Comparison of ENCODE assay signal across 6 cellular contexts in the genomic region with DNA sequence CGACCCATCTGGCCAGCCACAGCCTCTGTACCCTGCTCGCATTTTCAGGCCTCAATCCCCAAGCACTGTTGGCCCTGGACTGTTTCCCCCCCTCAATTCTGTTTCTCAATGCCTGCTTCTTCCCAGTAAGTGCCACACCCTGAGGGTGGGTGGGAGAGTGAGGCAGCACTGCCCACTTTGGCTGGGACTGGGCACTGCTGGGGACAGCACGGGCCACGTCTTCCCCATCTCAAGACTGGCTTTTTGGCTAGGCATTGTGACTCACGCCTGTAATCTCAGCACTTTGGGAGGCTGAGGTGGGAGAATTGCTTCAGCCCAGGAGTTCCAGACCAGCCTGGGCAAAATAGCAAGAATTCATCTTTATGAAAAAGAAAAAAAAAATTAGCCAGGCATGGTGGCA. TPM values are rescaled to one million over a fixed set of nuclear protein-coding genes. Genes with fewer than 3 reads are reported as not detected.
A peak's percentile ranks its signal among the peaks of the same experiment; 100 is the strongest.
DNase-seq lines count a peak whose midpoint lies in the region; ATAC-seq and TF ChIP-seq lines count a peak whose summit lies in the region.
"Not testable (repeated sequence)": the region's sequence is repeated elsewhere in the genome, so short reads cannot be mapped to it uniquely, and the experiment has no call there.

No MANE protein-coding gene starts in this region.

- H3K36me3 Mint-ChIP-seq in CD14-positive monocyte = peaks cover 11 to 32% of the 10 kb centered on the region in 2 donors
- H3K36me3 Mint-ChIP-seq in GM23338 (ENCODE audit: low read depth); brain: not testable (repeated sequence)

- H3K27me3 ChIP-seq in GM23338 (ENCODE audit: insufficient read depth); OCI-LY1 (ENCODE audit: insufficient read depth, low read length); neutrophil: not testable (repeated sequence)
- H3K27me3 ChIP-seq in mesenchymal stem cell (ENCODE audit: control insufficient read depth in 1 of 2, insufficient read depth in 1 of 2, low read length in 2 of 2) = peaks cover 0 to 18% of the 10 kb centered on the region in 2 experiments

- H3K9me2 ChIP-seq in GM23338 (ENCODE audit: insufficient read depth); OCI-LY1 (ENCODE audit: low read depth, low read length): not testable (repeated sequence)

- not testable (repeated sequence) for H3K27ac ChIP-seq in GM23338 (ENCODE audit: low read depth); mesenchymal stem cell (ENCODE audit: low read length, poor library complexity, severe bottlenecking)
- H3K27ac ChIP-seq in OCI-LY1 (ENCODE audit: low read depth, low read length, poor library complexity, severe bottlenecking) = peak overlapping the region; percentile 44
- H3K27ac ChIP-seq in neutrophil = peak overlapping the region; percentile 41

- not testable (repeated sequence) for H3K9me3 Mint-ChIP-seq in CD14-positive monocyte, GM23338, brain

- H3K79me1 ChIP-seq in mesenchymal stem cell (replicated peaks; ENCODE audit: low read length, poor library complexity, severe bottlenecking) = not testable (repeated sequence)

- WGBS in mesenchymal stem cell = 90% methylated on average over 4 of the region's 5 CpGs

- H3K4me3 ChIP-seq in GM23338; OCI-LY1 (ENCODE audit: low read depth, low read length, poor library complexity, severe bottlenecking); mesenchymal stem cell (ENCODE audit: insufficient read depth in 1 of 2, low read depth in 1 of 2, low read length in 2 of 2); neutrophil (ENCODE audit: low read depth in 1 of 2, low read length in 1 of 2): not testable (repeated sequence)

- H3K4me2 ChIP-seq in GM23338; OCI-LY1 (ENCODE audit: low read length); mesenchymal stem cell (ENCODE audit: low read length, poor library complexity, severe bottlenecking): not testable (repeated sequence)

- H3K27me3 Mint-ChIP-seq in CD14-positive monocyte (ENCODE audit: low read depth in 3 of 3) = peaks cover 0 to 10% (median 0%) of the 10 kb centered on the region in 3 donors
- peaks cover 20% of the 10 kb centered on the region for H3K27me3 Mint-ChIP-seq in GM23338 (ENCODE audit: insufficient read depth, low read depth, poor library complexity)
- not testable (repeated sequence) for H3K27me3 Mint-ChIP-seq in brain

- H4K8ac ChIP-seq in mesenchymal stem cell (ENCODE audit: low read length) = not testable (repeated sequence)

- H2BK5ac ChIP-seq in mesenchymal stem cell (ENCODE audit: low read depth, low read length, poor library complexity, severe bottlenecking) = not testable (repeated sequence)

- not testable (repeated sequence) for H3K23ac ChIP-seq in mesenchymal stem cell (ENCODE audit: low read length in 2 of 2)

- H2AK5ac ChIP-seq in mesenchymal stem cell (ENCODE audit: low read length, severe bottlenecking) = not testable (repeated sequence)

- TF ChIP-seq CTCF in CD14-positive monocyte (IDR thresholded peaks at IDR 0.05); GM23338 (conservative IDR thresholded peaks at IDR 0.05; ENCODE audit: low read depth in 2 of 2); OCI-LY1 (IDR thresholded peaks at IDR 0.05; ENCODE audit: low read length); brain (conservative IDR thresholded peaks at IDR 0.05); neutrophil (IDR thresholded peaks at IDR 0.05): not testable (repeated sequence)

- H4K91ac ChIP-seq in mesenchymal stem cell (ENCODE audit: low read length) = not testable (repeated sequence)

- H3K4me3 Mint-ChIP-seq in CD14-positive monocyte, GM23338, brain: not testable (repeated sequence)

- H3K4me1 Mint-ChIP-seq in CD14-positive monocyte (peaks cover 48% of the 10 kb centered on the region), GM23338 (peaks cover 37% of the 10 kb centered on the region), brain (peaks cover 13% of the 10 kb centered on the region)

- H3F3A ChIP-seq in GM23338 (replicated peaks; ENCODE audit: low read depth); OCI-LY1 (ENCODE audit: insufficient read depth, low read length): not testable (repeated sequence)

- peaks cover 20% of the 10 kb centered on the region; the same call in 1 of the 2 replicates for H3K4me1 ChIP-seq in GM23338 (ENCODE audit: insufficient read depth)
- H3K4me1 ChIP-seq in OCI-LY1 (ENCODE audit: insufficient read depth, low read length, severe bottlenecking) = peaks cover 46% of the 10 kb centered on the region
- peaks cover 27% of the 10 kb centered on the region for H3K4me1 ChIP-seq in mesenchymal stem cell (ENCODE audit: control insufficient read depth, insufficient read depth, low read depth, low read length)
- H3K4me1 ChIP-seq in neutrophil (ENCODE audit: control insufficient read depth in 1 of 2, insufficient read depth in 1 of 2, low read depth in 1 of 2, low read length in 1 of 2) = peaks cover 36 to 38% of the 10 kb centered on the region in 2 experiments

- not testable (repeated sequence) for H3K36me3 ChIP-seq in GM23338 (ENCODE audit: insufficient read depth); mesenchymal stem cell (ENCODE audit: control insufficient read depth in 1 of 2, insufficient read depth in 2 of 2, low read depth in 1 of 2, low read length in 2 of 2)
- H3K36me3 ChIP-seq in OCI-LY1 (ENCODE audit: insufficient read depth, low read length) (peaks cover 26% of the 10 kb centered on the region), neutrophil (peaks cover 23% of the 10 kb centered on the region)

- H2BK12ac ChIP-seq in mesenchymal stem cell (ENCODE audit: low read length in 2 of 2) = not testable (repeated sequence)

- peak; percentile 75 for DNase-seq in CD14-positive monocyte (ENCODE audit: low spot score)
- not testable (repeated sequence) for DNase-seq in GM23338 (ENCODE audit: low spot score); mesenchymal stem cell

- intact Hi-C loops in CD14-positive monocyte (cut with micrococcal nuclease) = loop anchor here in 1 of 2 donors (5.0 kb wide), 2 partner anchors 35 to 75 kb away; partner anchors contain the start of genes RILP and SCARF1

- H3K4ac ChIP-seq in mesenchymal stem cell (ENCODE audit: low read depth in 1 of 2, low read length in 2 of 2) = not testable (repeated sequence)

- H3K9me3 ChIP-seq in OCI-LY1 (ENCODE audit: low read length); mesenchymal stem cell (ENCODE audit: control insufficient read depth, low read length); neutrophil: not testable (repeated sequence)

- H3K9ac ChIP-seq in OCI-LY1 (ENCODE audit: low read length) = not testable (repeated sequence)
- H3K9ac ChIP-seq in mesenchymal stem cell (ENCODE audit: low read length) = peak overlapping the region; percentile 8

- H3K27ac Mint-ChIP-seq in CD14-positive monocyte (peak overlapping the region; percentile 38 to 82 (median 64)), GM23338 (0 out of 2 replicates have a peak overlapping the region, but pooled peaks have one; percentile 8), brain (peak overlapping the region in 4 of 5 experiments; percentile 49 to 83 (median 68))

- H3K18ac ChIP-seq in mesenchymal stem cell (ENCODE audit: low read depth in 1 of 2, low read length in 2 of 2) = not testable (repeated sequence)

- not testable (repeated sequence) for H3K14ac ChIP-seq in mesenchymal stem cell (ENCODE audit: low read length in 2 of 2)

- ATAC-seq in GM23338 = not testable (repeated sequence)

- not testable (repeated sequence) for H4K20me1 ChIP-seq in GM23338 (replicated peaks; ENCODE audit: insufficient read depth); OCI-LY1 (ENCODE audit: insufficient read depth, low read length)

- H3K79me2 ChIP-seq in GM23338 (replicated peaks; ENCODE audit: insufficient read depth); OCI-LY1 (ENCODE audit: insufficient read depth, low read length): not testable (repeated sequence)

- H2BK120ac ChIP-seq in mesenchymal stem cell (ENCODE audit: low read depth, low read length) = not testable (repeated sequence)

- not testable (repeated sequence) for H2AFZ ChIP-seq in GM23338; OCI-LY1 (ENCODE audit: low read length); mesenchymal stem cell (ENCODE audit: low read depth, low read length)

- H2BK15ac ChIP-seq in mesenchymal stem cell (ENCODE audit: low read depth, poor library complexity, severe bottlenecking) = not testable (repeated sequence)

RNA-seq across cellular contexts. Expression of gene PITPNA, which starts 10.1 kb away (rescaled TPM):
- polyA plus RNA-seq in CD14-positive monocyte (10 to 100 TPM; 43.5 to 45.0 TPM), GM23338 (2016; fragmentation: Nextera tagmentation; extraction: Ambion mirVana) (13.0 and 14.2 TPM in 2 replicates), brain (ENCODE audit: insufficient read depth, low read depth, low replicate concordance) (61.6 TPM)
- total RNA-seq in GM23338 (2014; rRNA removed; shearing (Covaris generic)) = 24.2 and 28.1 TPM in 2 replicates
- 71.7 TPM for polyA plus RNA-seq in mesenchymal stem cell (2013, experiment 1 of 2)
- polyA plus RNA-seq in mesenchymal stem cell (2013, experiment 2 of 2) = 78.4 TPM

RNA-seq across cellular contexts. Expression of gene SLC43A2, which starts 56.0 kb away (rescaled TPM):
- 100 to 1,000 TPM; 115 to 151 TPM for polyA plus RNA-seq in CD14-positive monocyte
- 7.1 and 9.8 TPM in 2 replicates for total RNA-seq in GM23338 (2014; rRNA removed; shearing (Covaris generic))
- 2.2 and 2.5 TPM in 2 replicates for polyA plus RNA-seq in GM23338 (2016; fragmentation: Nextera tagmentation; extraction: Ambion mirVana)
- 22.1 TPM for polyA plus RNA-seq in brain (ENCODE audit: insufficient read depth, low read depth, low replicate concordance)
- 14.0 TPM for polyA plus RNA-seq in mesenchymal stem cell (2013, experiment 1 of 2)
- polyA plus RNA-seq in mesenchymal stem cell (2013, experiment 2 of 2) = 13.3 TPM

RNA-seq across cellular contexts. Expression of gene INPP5K, which starts 56.2 kb away (rescaled TPM):
- 10 to 100 TPM; 53.0 to 58.7 TPM for polyA plus RNA-seq in CD14-positive monocyte
- total RNA-seq in GM23338 (2014; rRNA removed; shearing (Covaris generic)) = 22.5 and 29.7 TPM in 2 replicates
- 8.4 TPM in 2 replicates for polyA plus RNA-seq in GM23338 (2016; fragmentation: Nextera tagmentation; extraction: Ambion mirVana)
- polyA plus RNA-seq in brain (ENCODE audit: insufficient read depth, low read depth, low replicate concordance) = 50.0 TPM
- 18.7 TPM for polyA plus RNA-seq in mesenchymal stem cell (2013, experiment 1 of 2)
- polyA plus RNA-seq in mesenchymal stem cell (2013, experiment 2 of 2) = 20.5 TPM

Comparison
In these comparisons a context has a peak if more than half of its experiments do, and no peak if none do; other contexts are left out.
1. H3K27ac Mint-ChIP-seq: peak in every context shown above with its lines; median percentile 68 in brain; 64 in CD14-positive monocyte; 8 in GM23338.